12 cellular contexts compared by ENCODE assay signal in the genomic region with DNA sequence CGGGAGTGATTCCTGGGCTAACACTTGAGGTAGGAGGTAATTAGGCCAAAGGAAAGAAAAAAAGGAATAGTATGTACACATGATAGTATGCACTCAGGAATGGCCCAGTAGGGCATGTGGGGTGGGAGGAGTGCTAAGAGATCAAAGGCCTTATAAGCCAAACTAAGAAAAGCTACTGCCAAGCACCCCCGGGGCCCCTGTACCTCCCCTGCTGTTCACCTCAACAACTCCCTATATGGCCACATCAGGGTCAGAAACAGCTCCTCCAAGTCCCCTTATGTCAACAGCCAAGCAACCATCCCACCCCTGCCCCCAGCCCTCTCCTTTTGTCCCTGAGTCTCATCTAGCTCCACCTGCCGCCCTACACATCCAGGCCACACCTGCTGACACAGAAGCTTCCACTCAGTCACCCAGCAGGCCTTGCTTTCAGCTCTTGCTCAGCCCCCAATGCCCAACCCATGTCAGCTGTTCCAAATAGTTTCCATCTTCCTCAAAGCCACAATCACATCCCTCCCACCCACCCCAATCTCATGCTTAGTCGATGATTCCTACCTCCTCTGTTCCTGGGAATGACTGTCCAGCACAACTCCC.
A peak's percentile ranks its signal among the peaks of the same experiment; 100 is the strongest.
DNase-seq lines count a peak whose midpoint lies in the region; ATAC-seq, FAIRE-seq and TF ChIP-seq lines count a peak whose summit lies in the region.
"Had no signal": no experiment of that assay in that cellular context is flagged by ENCODE, and none has a peak within 500 bp of the region (broad histone marks: within the 10 kb centered on the region; RNA-seq: fewer than 3 reads in every experiment).

No MANE protein-coding gene starts in this region.

- H3K4me2 ChIP-seq in HepG2 (ENCODE audit: low read depth, low read length), result 0 out of 2 replicates have a peak overlapping the region, but pooled peaks have one; percentile 12

- peaks cover 3 to 14% of the 10 kb centered on the region in 2 experiments; a peak in 4 of 5 replicates for H3K36me3 ChIP-seq in HepG2 (replicated peaks in 1 of 2; ENCODE audit: control insufficient read depth in 1 of 2, insufficient read depth in 2 of 2, low read length in 2 of 2)

- H3K4me1 Mint-ChIP-seq in brain, result peaks cover 76% of the 10 kb centered on the region

- CTCF ChIA-PET in HepG2 (lab: Yijun Ruan, JAX; ENCODE audit: low intra/inter-chr PET ratio, low total read pairs), result no interaction called here

- in situ Hi-C loops in HepG2 (cut with HindIII; ENCODE audit: extremely low pct_ligation_motif_present, low pct_unique_long_range_greater_than_20kb), result no loop called here

- POLR2A ChIA-PET in HepG2 (lab: Yijun Ruan, JAX), result interaction anchor here (1.0 to 1.9 kb wide), 4 partner anchors 11 to 23 kb away, joined by 3 to 7 read pairs (median 6); no protein-coding TSS in a partner anchor

- no peak overlapping the region for H3K4me3 Mint-ChIP-seq in brain
- H3K4me3 Mint-ChIP-seq: nephron progenitor cell had no signal

- ATAC-seq in HepG2 (peak; percentile 68), HG02870 (IDR thresholded peaks at IDR 0.05; ENCODE audit: unreplicated experiment) (no peak)

- 20% methylated on average over 4 of the region's 4 CpGs for WGBS in HepG2 (ENCODE audit: low lambda C conversion rate)

- TF ChIP-seq RAD21 in HepG2 (CRISPR knock-in tag; IDR thresholded peaks at IDR 0.05), result no peak

- TF ChIP-seq EP300 in HepG2 (IDR thresholded peaks at IDR 0.05; ENCODE audit: low read depth in 2 of 2, low read length in 2 of 2) (peak in 1 of 2 experiments; percentile 70; a peak in 2 of 4 replicates), HepG2 (CRISPR knock-in tag; IDR thresholded peaks at IDR 0.05; ENCODE audit: borderline replicate concordance) (no peak)

- no peaks in the 10 kb centered on the region for H3K9me3 ChIP-seq in HepG2 (ENCODE audit: low read length)

- no TSS peak for BruUV-seq in HepG2 (replicated peaks; lab: Mats Ljungman, UMichigan)

- TF ChIP-seq CTCF in brain (conservative IDR thresholded peaks at IDR 0.05) (no peak), HepG2 (CRISPR knock-in tag; IDR thresholded peaks at IDR 0.05) (no peak)

- intact Hi-C loops in HepG2 (cut with micrococcal nuclease; ENCODE audit: unreplicated experiment), result no loop called here

- peaks cover 86% of the 10 kb centered on the region for H3K4me1 ChIP-seq in HepG2 (ENCODE audit: insufficient read depth, low read length)

- TF ChIP-seq POLR2A in HepG2 (IDR thresholded peaks at IDR 0.05; ENCODE audit: insufficient read depth in 1 of 2, low read depth in 2 of 2, low read length in 2 of 2), result no peak

- DNase-seq in NCI-H345 treated with DMSO at 0.1 percent for 48 hours (lab: John Stamatoyannopoulos, UW; ENCODE audit: unreplicated experiment) (peak; percentile 72), HepG2 (ENCODE audit: low spot score) (peak; percentile 80), COLO829 (ENCODE audit: low spot score) (no peak), UCSD-AML1 (lab: John Stamatoyannopoulos, UW; ENCODE audit: unreplicated experiment) (no peak)
- DNase-seq: activated CD8-positive, alpha-beta memory T cell treated with anti-CD3 and anti-CD28 coated beads, Interleukin-2, amount 50 U/mL, for 4 hours; cerebellar nuclear complex; Karpas-422; nephron progenitor cell; T-helper 1 cell had no signal

- no peak overlapping the region; a peak in 1 of 6 replicates for H3K4me3 ChIP-seq in HepG2 (replicated peaks in 1 of 3; ENCODE audit: insufficient read depth in 1 of 3, low read depth in 2 of 3, low read length in 3 of 3)

- H3K9me3 Mint-ChIP-seq in brain, result no peaks in the 10 kb centered on the region

- no peak for FAIRE-seq in HepG2 (lab: Jason Lieb, UNC)

- peaks cover 28% of the 10 kb centered on the region for H3K79me2 ChIP-seq in HepG2 (ENCODE audit: insufficient read depth, low read length)

- peaks cover 25% of the 10 kb centered on the region for H3K36me3 Mint-ChIP-seq in brain

- H2AFZ ChIP-seq in HepG2 (ENCODE audit: low read length), result no peak overlapping the region

- no peaks in the 10 kb centered on the region for H3K27me3 ChIP-seq in HepG2 (ENCODE audit: control insufficient read depth in 1 of 2, insufficient read depth in 2 of 2, low read length in 2 of 2)

- peak overlapping the region; percentile 53 to 95 (median 87) for H3K27ac Mint-ChIP-seq in brain
- H3K27ac Mint-ChIP-seq: nephron progenitor cell had no signal

- H4K20me1 ChIP-seq in HepG2 (ENCODE audit: insufficient read depth, low read length), result no peaks in the 10 kb centered on the region

- H3K27ac ChIP-seq in HepG2 (ENCODE audit: extremely low read length, insufficient read depth, low read length), result peak overlapping the region; percentile 52
- peak overlapping the region; percentile 78 for H3K27ac ChIP-seq in temporal lobe (ENCODE audit: low read depth, low read length)

- H3K27me3 Mint-ChIP-seq in brain, result no peaks in the 10 kb centered on the region

- no peak overlapping the region; the same call in 1 of the 2 replicates for H3K9ac ChIP-seq in HepG2 (ENCODE audit: insufficient read depth, low read depth, low read length)

TF ChIP-seq in HepG2, 621 proteins besides CTCF, POLR2A, EP300 and RAD21 (continues in another document):
- TF ChIP-seq ZNF34 (CRISPR knock-in tag; IDR thresholded peaks at IDR 0.05; ENCODE audit: borderline replicate concordance) (no peak), THAP11 (CRISPR knock-in tag; IDR thresholded peaks at IDR 0.05) (no peak), ZNF687 (CRISPR knock-in tag; IDR thresholded peaks at IDR 0.05) (peak; percentile 82), ZNF280B (CRISPR knock-in tag; IDR thresholded peaks at IDR 0.05; ENCODE audit: borderline replicate concordance) (no peak)
- TF ChIP-seq, protein P1, sequence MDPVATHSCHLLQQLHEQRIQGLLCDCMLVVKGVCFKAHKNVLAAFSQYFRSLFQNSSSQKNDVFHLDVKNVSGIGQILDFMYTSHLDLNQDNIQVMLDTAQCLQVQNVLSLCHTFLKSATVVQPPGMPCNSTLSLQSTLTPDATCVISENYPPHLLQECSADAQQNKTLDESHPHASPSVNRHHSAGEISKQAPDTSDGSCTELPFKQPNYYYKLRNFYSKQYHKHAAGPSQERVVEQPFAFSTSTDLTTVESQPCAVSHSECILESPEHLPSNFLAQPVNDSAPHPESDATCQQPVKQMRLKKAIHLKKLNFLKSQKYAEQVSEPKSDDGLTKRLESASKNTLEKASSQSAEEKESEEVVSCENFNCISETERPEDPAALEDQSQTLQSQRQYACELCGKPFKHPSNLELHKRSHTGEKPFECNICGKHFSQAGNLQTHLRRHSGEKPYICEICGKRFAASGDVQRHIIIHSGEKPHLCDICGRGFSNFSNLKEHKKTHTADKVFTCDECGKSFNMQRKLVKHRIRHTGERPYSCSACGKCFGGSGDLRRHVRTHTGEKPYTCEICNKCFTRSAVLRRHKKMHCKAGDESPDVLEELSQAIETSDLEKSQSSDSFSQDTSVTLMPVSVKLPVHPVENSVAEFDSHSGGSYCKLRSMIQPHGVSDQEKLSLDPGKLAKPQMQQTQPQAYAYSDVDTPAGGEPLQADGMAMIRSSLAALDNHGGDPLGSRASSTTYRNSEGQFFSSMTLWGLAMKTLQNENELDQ (CRISPR knock-in tag; IDR thresholded peaks at IDR 0.05; ENCODE audit: borderline replicate concordance), result no peak

Comparison
In these comparisons a context has a peak if more than half of its experiments do, and no peak if none do; other contexts are left out.
1. DNase-seq: peak in NCI-H345 treated with DMSO at 0.1 percent for 48 hours (single experiment) and HepG2 (single experiment); none in COLO829 (single experiment) and UCSD-AML1 (single experiment).